ENCODE assay signal across 8 cellular contexts in genomic region chr1:39105061-39105840, GRCh38.
A peak's percentile ranks its signal among the peaks of the same experiment; 100 is the strongest.
DNase-seq lines count a peak whose midpoint lies in the region; ATAC-seq and TF ChIP-seq lines count a peak whose summit lies in the region.

No MANE protein-coding gene starts in this region.

- H3K27me3 ChIP-seq in PC-9 (ENCODE audit: insufficient read depth, low read depth) (no peaks in the 10 kb centered on the region), foreskin keratinocyte (no peaks in the 10 kb centered on the region)

- peaks cover 3% of the 10 kb centered on the region for H3K27me3 Mint-ChIP-seq in neural crest cell (ENCODE audit: low read depth)
- H3K27me3 Mint-ChIP-seq in type B pancreatic cell, result no peaks in the 10 kb centered on the region

- H4K20me1 ChIP-seq in PC-9 (ENCODE audit: insufficient read depth), result no peaks in the 10 kb centered on the region

- H3K27ac Mint-ChIP-seq in neural crest cell (ENCODE audit: unreplicated experiment) (no peak overlapping the region), type B pancreatic cell (peak overlapping the region; percentile 89)

- H3K4me3 Mint-ChIP-seq in neural crest cell, result peak overlapping the region; percentile 41
- peak overlapping the region; percentile 70 for H3K4me3 Mint-ChIP-seq in type B pancreatic cell

- H3K4me2 ChIP-seq in PC-9, result peak overlapping the region; percentile 94

- H3K79me2 ChIP-seq in PC-9 (ENCODE audit: low read depth), result peaks cover 45% of the 10 kb centered on the region

- H3K9me2 ChIP-seq in PC-9 (ENCODE audit: insufficient read depth), result no peaks in the 10 kb centered on the region

- peaks cover 29% of the 10 kb centered on the region for H3K4me1 Mint-ChIP-seq in neural crest cell
- peaks cover 35% of the 10 kb centered on the region for H3K4me1 Mint-ChIP-seq in type B pancreatic cell (ENCODE audit: unreplicated experiment)

- H3K4me3 ChIP-seq in GM08714 (ENCODE audit: low read length), result peak overlapping the region; percentile 83
- H3K4me3 ChIP-seq in PC-9, result peak overlapping the region; percentile 95

- H3K9me3 Mint-ChIP-seq in neural crest cell (no peaks in the 10 kb centered on the region), type B pancreatic cell (no peaks in the 10 kb centered on the region)

- H3K4me1 ChIP-seq in PC-9 (replicated peaks; ENCODE audit: insufficient read depth) (peaks cover 57% of the 10 kb centered on the region), foreskin keratinocyte (peaks cover 36% of the 10 kb centered on the region)

- no peaks in the 10 kb centered on the region for H3K9me3 ChIP-seq in PC-9 (ENCODE audit: insufficient read depth, low read depth)

- H3K36me3 Mint-ChIP-seq in neural crest cell (ENCODE audit: low read depth), result no peaks in the 10 kb centered on the region
- no peaks in the 10 kb centered on the region for H3K36me3 Mint-ChIP-seq in type B pancreatic cell

- ATAC-seq in HG02798 (IDR thresholded peaks at IDR 0.05; ENCODE audit: poor library complexity, unreplicated experiment) (peak; percentile 61), foreskin keratinocyte (peak; percentile 43), HG03025 (IDR thresholded peaks at IDR 0.05; ENCODE audit: low FRiP score, unreplicated experiment) (no peak)

- H3F3A ChIP-seq in PC-9 (ENCODE audit: insufficient read depth, low read depth), result peaks cover 26% of the 10 kb centered on the region

- peak overlapping the region; percentile 77 for H2AFZ ChIP-seq in PC-9

- POLR2A ChIA-PET in PC-9 (lab: Charles Lee; ENCODE audit: unreplicated experiment), result no interaction called here

- H3K27ac ChIP-seq in PC-9, result peak overlapping the region; percentile 74
- peak overlapping the region; percentile 99 for H3K27ac ChIP-seq in foreskin keratinocyte

- DNase-seq in PC-9 (peak in 1 of 2 experiments; percentile 81), foreskin keratinocyte (no peak), neural crest cell (ENCODE audit: low read depth, low spot score) (peak; percentile 58), type B pancreatic cell (ENCODE audit: extremely low spot score, unreplicated experiment) (peak; percentile 83)
- DNase-seq in activated effector memory CD4-positive, alpha-beta T cell treated with anti-CD3 and anti-CD28 coated beads, Interleukin-2, amount 50 U/mL, for 16 hours, result peak; percentile 87

- no TSS peak for BruUV-seq in PC-9 (replicated peaks; lab: Mats Ljungman, UMichigan)

- TF ChIP-seq CTCF in PC-9 (conservative IDR thresholded peaks at IDR 0.05) (no peak), foreskin keratinocyte (conservative IDR thresholded peaks at IDR 0.05) (no peak), neural crest cell (conservative IDR thresholded peaks at IDR 0.05) (no peak), type B pancreatic cell (conservative IDR thresholded peaks at IDR 0.05) (no peak)

- CTCF ChIA-PET in PC-9 (lab: Charles Lee), result interaction anchor here (3.7 kb wide), 1 partner anchor 87 kb away, joined by 35 read pairs; no protein-coding TSS in a partner anchor

- intact Hi-C loops in PC-9 (cut with micrococcal nuclease; ENCODE audit: unreplicated experiment), result loop anchor here (1.0 kb wide), 1 partner anchor 12 kb away; no protein-coding TSS in a partner anchor

- no peaks in the 10 kb centered on the region for H3K36me3 ChIP-seq in PC-9 (ENCODE audit: low read depth)

Comparison
In these comparisons a context has a peak if more than half of its experiments do, and no peak if none do; other contexts are left out.
1. DNase-seq: peak in activated effector memory CD4-positive, alpha-beta T cell treated with anti-CD3 and anti-CD28 coated beads, Interleukin-2, amount 50 U/mL, for 16 hours (single experiment), neural crest cell (single experiment) and type B pancreatic cell (single experiment); none in foreskin keratinocyte (0 of 2).